ENCODE assay signal across 8 cellular contexts in the genomic region with DNA sequence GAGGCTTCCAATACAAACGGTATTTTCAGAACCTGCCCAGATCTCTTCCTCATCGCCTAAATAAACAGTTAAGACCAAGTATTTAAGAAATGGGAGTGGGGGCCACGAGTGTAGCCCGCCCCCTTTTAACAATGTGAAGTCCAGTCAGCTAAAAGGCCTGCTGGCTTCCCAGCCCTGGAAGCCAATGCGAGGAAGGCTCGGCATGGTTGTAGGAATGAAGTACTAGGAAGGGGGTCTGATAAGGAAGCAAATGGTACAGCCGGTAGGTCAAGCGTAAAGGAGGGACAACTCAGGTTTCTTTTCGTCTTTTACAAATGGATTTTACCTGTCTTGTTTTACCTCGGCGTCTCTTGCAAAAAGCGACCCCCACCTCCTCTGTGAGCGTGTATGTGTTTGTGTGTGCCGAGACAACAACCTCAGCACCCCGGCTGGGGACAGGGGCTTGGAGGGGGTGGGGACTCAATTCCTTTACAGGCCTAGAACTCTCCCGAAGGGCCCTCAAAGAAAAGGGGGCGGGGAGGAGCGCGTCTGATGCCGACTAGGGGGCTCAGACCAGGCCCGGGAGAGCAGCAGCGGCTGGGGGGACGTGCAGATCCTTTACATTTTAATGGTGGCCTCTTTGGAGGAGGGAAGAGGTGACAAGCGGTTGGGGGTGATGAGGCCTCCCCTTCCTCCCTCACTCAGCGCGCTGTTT.
DNase-seq lines count a peak whose midpoint lies in the region; ATAC-seq lines count a peak whose summit lies in the region.

No MANE protein-coding gene starts in this region.

- DNase-seq in T follicular helper cell (ENCODE audit: low read depth) (peak; percentile 4), kidney tubule cell (ENCODE audit: low spot score) (peak; percentile 34), NOMO-1 treated with dmso at 0.1 percent for 144 hours (lab: John Stamatoyannopoulos, UW; ENCODE audit: unreplicated experiment) (no peak)
- DNase-seq in stimulated activated CD4-positive, alpha-beta T cell treated with anti-CD3 and anti-CD28 coated beads, Interleukin-1b, Interleukin-23, amount 100 ng/mL, for 24 hours (ENCODE audit: low read depth in 4 of 4, low spot score in 1 of 4): peak in 3 of 4 experiments; percentile 0 to 13 (median 13)
- DNase-seq in activated CD4-positive, CD25-positive, alpha-beta regulatory T cell treated with anti-CD3 and anti-CD28 coated beads, Interleukin-2, amount 50 U/mL, for 72 hours: no peak

- peak overlapping the region; percentile 6 for H3K27ac ChIP-seq in cingulate gyrus (ENCODE audit: low read depth, low read length)

- ATAC-seq in GM18498 (IDR thresholded peaks at IDR 0.05; ENCODE audit: unreplicated experiment): peak; percentile 11
- ATAC-seq in HG03175 (IDR thresholded peaks at IDR 0.05; ENCODE audit: unreplicated experiment): peak; percentile 12

Comparison
In these comparisons a context has a peak if more than half of its experiments do, and no peak if none do; other contexts are left out.
1. DNase-seq: peak in T follicular helper cell (single experiment), kidney tubule cell (single experiment) and stimulated activated CD4-positive, alpha-beta T cell treated with anti-CD3 and anti-CD28 coated beads, Interleukin-1b, Interleukin-23, amount 100 ng/mL, for 24 hours (3 of 4); none in activated CD4-positive, CD25-positive, alpha-beta regulatory T cell treated with anti-CD3 and anti-CD28 coated beads, Interleukin-2, amount 50 U/mL, for 72 hours (single experiment) and NOMO-1 treated with dmso at 0.1 percent for 144 hours (single experiment).